Comparison of ENCODE assay signal across 13 cellular contexts in the genomic region with DNA sequence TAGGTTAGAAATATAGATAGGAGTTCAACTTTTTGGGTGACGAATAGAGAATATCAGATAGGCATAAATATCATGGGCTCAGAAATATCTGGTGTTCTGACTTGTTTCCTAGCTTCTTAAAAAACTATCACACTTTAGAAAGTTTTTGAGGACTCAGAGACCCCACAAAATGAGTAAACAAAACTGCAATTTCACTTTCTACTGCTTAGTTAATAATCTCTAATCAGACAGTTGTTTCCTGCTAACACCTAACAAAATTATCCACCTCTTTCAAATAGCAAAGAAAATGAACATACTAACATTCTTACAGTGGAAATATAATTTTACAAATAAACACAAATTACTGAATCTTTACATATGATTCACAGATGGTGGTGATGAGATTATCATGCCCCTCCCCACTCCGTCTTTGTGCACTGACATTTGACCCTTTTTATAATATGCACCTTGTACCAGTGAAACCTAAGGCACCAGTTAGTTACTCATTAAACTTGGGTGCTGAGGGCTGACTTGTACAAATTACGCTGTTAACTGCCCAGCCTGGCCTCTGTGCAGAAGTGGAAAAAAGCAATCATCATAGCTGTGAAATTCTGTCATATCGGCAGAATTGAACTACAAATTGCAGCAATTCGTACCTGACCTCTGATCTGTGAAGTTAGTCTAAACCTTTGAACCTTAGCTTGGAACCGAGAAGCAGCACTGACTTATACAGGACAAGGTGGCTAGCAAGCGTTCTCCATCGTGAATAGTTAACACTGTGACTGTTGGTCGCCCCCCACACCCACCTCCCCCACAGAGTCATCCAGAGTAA.
DNase-seq lines count a peak whose midpoint lies in the region; ATAC-seq, FAIRE-seq and TF ChIP-seq lines count a peak whose summit lies in the region.
"Had no signal": no experiment of that assay in that cellular context is flagged by ENCODE, and none has a peak within 500 bp of the region (broad histone marks: within the 10 kb centered on the region; RNA-seq: fewer than 3 reads in every experiment).

No MANE protein-coding gene starts in this region.

- H3K79me2 ChIP-seq in mammary epithelial cell (ENCODE audit: insufficient read depth, low read length), result no peaks in the 10 kb centered on the region

- no peak overlapping the region for H3K4me2 ChIP-seq in mammary epithelial cell (ENCODE audit: insufficient read depth, low read depth, low read length)

- peak; percentile 85 for FAIRE-seq in small intestine (lab: Jason Lieb, UNC)

- WGBS in small intestine, 3 donors, result 18 to 58% (median 39%) methylated on average over 9 of the region's 9 CpGs
- 89% methylated on average over 9 of the region's 9 CpGs for WGBS in mammary epithelial cell (ENCODE audit: low coverage, missing lambda C conversion rate)

- CTCF ChIA-PET in mammary epithelial cell (lab: Charles Lee; ENCODE audit: low non-redundant PET), result no interaction called here

- H3K4me1 ChIP-seq in endocrine pancreas (ENCODE audit: control insufficient read depth, insufficient read depth, low read length), result peaks cover 22% of the 10 kb centered on the region
- peaks cover 3 to 14% of the 10 kb centered on the region in 2 donors for H3K4me1 ChIP-seq in small intestine (ENCODE audit: control insufficient read depth in 2 of 2, insufficient read depth in 1 of 2, low read depth in 1 of 2, low read length in 1 of 2)
- H3K4me1 ChIP-seq in mammary epithelial cell (ENCODE audit: insufficient read depth, low read length), result no peaks in the 10 kb centered on the region
- H3K4me1 ChIP-seq: left ventricle myocardium inferior, testis had no signal

- no peaks in the 10 kb centered on the region for H3K36me3 ChIP-seq in endocrine pancreas (ENCODE audit: control insufficient read depth, insufficient read depth, low read length)
- peaks cover 0 to 6% of the 10 kb centered on the region in 2 donors for H3K36me3 ChIP-seq in small intestine (ENCODE audit: control insufficient read depth in 2 of 2, insufficient read depth in 2 of 2, low read length in 2 of 2)
- H3K36me3 ChIP-seq in mammary epithelial cell (ENCODE audit: insufficient read depth, low read length), result no peaks in the 10 kb centered on the region
- H3K36me3 ChIP-seq: left ventricle myocardium inferior had no signal

- intact Hi-C loops in mammary epithelial cell (cut with micrococcal nuclease), result no loop called here

- dilution Hi-C loops in mammary epithelial cell (cut with HindIII; ENCODE audit: low sequenced_read_pairs), result no loop called here

- H3K4me3 ChIP-seq in endocrine pancreas (ENCODE audit: control insufficient read depth, insufficient read depth, low read length) (peak overlapping the region; percentile 80), small intestine (ENCODE audit: low read depth in 1 of 2, low read length in 2 of 2) (peak overlapping the region in 1 of 2 donors; percentile 33), mammary epithelial cell (replicated peaks in 1 of 3; ENCODE audit: insufficient read depth in 1 of 3, low read depth in 2 of 3, low read length in 3 of 3) (no peak overlapping the region)
- H3K4me3 ChIP-seq: left ventricle myocardium inferior, testis had no signal

- in situ Hi-C loops in mammary epithelial cell (cut with MboI; ENCODE audit: low sequenced_read_pairs in 2 of 2), result no loop called here

- DNase-seq in small intestine (peak; percentile 97), T-helper 2 cell (no peak), NCI-H1436 treated with DMSO at 0.1 percent for 48 hours (lab: John Stamatoyannopoulos, UW) (no peak), mammary epithelial cell (no peak)
- DNase-seq in central memory CD4-positive, alpha-beta T cell, result no peak
- DNase-seq: activated B cell treated with CpG ODN at 0.5 μM for 24 hours, left ventricle myocardium inferior, NCI-H2081 treated with DMSO at 0.1 percent for 48 hours, testis had no signal

- H3K27me3 ChIP-seq in endocrine pancreas (ENCODE audit: control insufficient read depth, insufficient read depth, low read length) (no peaks in the 10 kb centered on the region), small intestine (ENCODE audit: control insufficient read depth in 2 of 2, insufficient read depth in 2 of 2, low read length in 2 of 2) (no peaks in the 10 kb centered on the region), mammary epithelial cell (ENCODE audit: insufficient read depth, low read length) (no peaks in the 10 kb centered on the region)
- H3K27me3 ChIP-seq: testis had no signal

- H3K9ac ChIP-seq in endocrine pancreas (ENCODE audit: control insufficient read depth, insufficient read depth, low read length), result peak overlapping the region; percentile 22
- H3K9ac ChIP-seq in mammary epithelial cell (ENCODE audit: insufficient read depth, low read length), result no peak overlapping the region

- H3K9me3 ChIP-seq in endocrine pancreas (ENCODE audit: control insufficient read depth, low read length) (no peaks in the 10 kb centered on the region), small intestine (ENCODE audit: control insufficient read depth, low read depth) (no peaks in the 10 kb centered on the region), mammary epithelial cell (replicated peaks; ENCODE audit: insufficient read depth, low read length) (no peaks in the 10 kb centered on the region)
- H3K9me3 ChIP-seq: left ventricle myocardium inferior, testis had no signal

- peak; percentile 85 for ATAC-seq in GM19324 (IDR thresholded peaks at IDR 0.05; ENCODE audit: low FRiP score, unreplicated experiment)
- ATAC-seq in HG03175 (IDR thresholded peaks at IDR 0.05; ENCODE audit: unreplicated experiment), result peak; percentile 91
- ATAC-seq: HCT116 had no signal

- no TSS peak for BruUV-seq in mammary epithelial cell (replicated peaks; lab: Mats Ljungman, UMichigan)

- H3K27ac ChIP-seq in small intestine (ENCODE audit: low read depth in 1 of 2, low read length in 1 of 2) (peak overlapping the region; percentile 33 to 48), mammary epithelial cell (ENCODE audit: insufficient read depth, low read depth, low read length) (no peak overlapping the region)
- H3K27ac ChIP-seq: left ventricle myocardium inferior, testis had no signal

- H4K20me1 ChIP-seq in mammary epithelial cell (ENCODE audit: insufficient read depth, low read length), result no peaks in the 10 kb centered on the region

- H2AFZ ChIP-seq in mammary epithelial cell (ENCODE audit: low read depth, low read length), result no peak overlapping the region

- TF ChIP-seq CTCF in mammary epithelial cell (conservative IDR thresholded peaks at IDR 0.05 in 1 of 2, IDR thresholded peaks at IDR 0.05 in 1 of 2; ENCODE audit: extremely low read depth in 1 of 2, insufficient read depth in 1 of 2, low read depth in 1 of 2, low read length in 2 of 2), result no peak
